Comparison of ENCODE assay signal across 1 cellular context in the genomic region with DNA sequence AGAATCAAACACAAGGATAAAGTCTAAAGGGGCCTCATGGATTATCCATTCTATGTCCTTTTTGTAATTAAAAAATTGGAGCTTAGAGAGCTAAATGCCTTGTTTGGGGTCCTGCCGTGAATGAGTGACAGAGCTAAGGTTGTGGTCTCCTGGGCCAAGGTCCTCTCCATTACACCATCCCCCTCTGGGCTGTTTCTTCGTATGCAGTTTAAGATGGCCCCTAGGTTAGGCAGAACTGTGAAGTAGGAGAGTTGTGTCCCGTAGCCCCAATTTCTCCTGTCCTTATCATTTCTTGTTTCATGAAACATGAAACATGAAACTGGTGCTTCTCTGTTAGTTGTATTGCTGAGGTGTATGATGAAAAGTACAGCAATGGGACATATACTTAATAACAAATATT.
TF ChIP-seq lines count a peak whose summit lies in the region.

No MANE protein-coding gene starts in this region.

TF ChIP-seq in WTC11, 78 proteins besides CTCF, POLR2A, EP300 and RAD21 (continued from another document):
- TF ChIP-seq, protein P1, sequence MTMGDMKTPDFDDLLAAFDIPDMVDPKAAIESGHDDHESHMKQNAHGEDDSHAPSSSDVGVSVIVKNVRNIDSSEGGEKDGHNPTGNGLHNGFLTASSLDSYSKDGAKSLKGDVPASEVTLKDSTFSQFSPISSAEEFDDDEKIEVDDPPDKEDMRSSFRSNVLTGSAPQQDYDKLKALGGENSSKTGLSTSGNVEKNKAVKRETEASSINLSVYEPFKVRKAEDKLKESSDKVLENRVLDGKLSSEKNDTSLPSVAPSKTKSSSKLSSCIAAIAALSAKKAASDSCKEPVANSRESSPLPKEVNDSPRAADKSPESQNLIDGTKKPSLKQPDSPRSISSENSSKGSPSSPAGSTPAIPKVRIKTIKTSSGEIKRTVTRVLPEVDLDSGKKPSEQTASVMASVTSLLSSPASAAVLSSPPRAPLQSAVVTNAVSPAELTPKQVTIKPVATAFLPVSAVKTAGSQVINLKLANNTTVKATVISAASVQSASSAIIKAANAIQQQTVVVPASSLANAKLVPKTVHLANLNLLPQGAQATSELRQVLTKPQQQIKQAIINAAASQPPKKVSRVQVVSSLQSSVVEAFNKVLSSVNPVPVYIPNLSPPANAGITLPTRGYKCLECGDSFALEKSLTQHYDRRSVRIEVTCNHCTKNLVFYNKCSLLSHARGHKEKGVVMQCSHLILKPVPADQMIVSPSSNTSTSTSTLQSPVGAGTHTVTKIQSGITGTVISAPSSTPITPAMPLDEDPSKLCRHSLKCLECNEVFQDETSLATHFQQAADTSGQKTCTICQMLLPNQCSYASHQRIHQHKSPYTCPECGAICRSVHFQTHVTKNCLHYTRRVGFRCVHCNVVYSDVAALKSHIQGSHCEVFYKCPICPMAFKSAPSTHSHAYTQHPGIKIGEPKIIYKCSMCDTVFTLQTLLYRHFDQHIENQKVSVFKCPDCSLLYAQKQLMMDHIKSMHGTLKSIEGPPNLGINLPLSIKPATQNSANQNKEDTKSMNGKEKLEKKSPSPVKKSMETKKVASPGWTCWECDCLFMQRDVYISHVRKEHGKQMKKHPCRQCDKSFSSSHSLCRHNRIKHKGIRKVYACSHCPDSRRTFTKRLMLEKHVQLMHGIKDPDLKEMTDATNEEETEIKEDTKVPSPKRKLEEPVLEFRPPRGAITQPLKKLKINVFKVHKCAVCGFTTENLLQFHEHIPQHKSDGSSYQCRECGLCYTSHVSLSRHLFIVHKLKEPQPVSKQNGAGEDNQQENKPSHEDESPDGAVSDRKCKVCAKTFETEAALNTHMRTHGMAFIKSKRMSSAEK (CRISPR knock-in tag; IDR thresholded peaks at IDR 0.05; ENCODE audit: borderline replicate concordance): no peak
- TF ChIP-seq, protein P2, sequence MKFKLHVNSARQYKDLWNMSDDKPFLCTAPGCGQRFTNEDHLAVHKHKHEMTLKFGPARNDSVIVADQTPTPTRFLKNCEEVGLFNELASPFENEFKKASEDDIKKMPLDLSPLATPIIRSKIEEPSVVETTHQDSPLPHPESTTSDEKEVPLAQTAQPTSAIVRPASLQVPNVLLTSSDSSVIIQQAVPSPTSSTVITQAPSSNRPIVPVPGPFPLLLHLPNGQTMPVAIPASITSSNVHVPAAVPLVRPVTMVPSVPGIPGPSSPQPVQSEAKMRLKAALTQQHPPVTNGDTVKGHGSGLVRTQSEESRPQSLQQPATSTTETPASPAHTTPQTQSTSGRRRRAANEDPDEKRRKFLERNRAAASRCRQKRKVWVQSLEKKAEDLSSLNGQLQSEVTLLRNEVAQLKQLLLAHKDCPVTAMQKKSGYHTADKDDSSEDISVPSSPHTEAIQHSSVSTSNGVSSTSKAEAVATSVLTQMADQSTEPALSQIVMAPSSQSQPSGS (CRISPR knock-in tag; IDR thresholded peaks at IDR 0.05; ENCODE audit: borderline replicate concordance, low read depth): no peak
- TF ChIP-seq, protein P3, sequence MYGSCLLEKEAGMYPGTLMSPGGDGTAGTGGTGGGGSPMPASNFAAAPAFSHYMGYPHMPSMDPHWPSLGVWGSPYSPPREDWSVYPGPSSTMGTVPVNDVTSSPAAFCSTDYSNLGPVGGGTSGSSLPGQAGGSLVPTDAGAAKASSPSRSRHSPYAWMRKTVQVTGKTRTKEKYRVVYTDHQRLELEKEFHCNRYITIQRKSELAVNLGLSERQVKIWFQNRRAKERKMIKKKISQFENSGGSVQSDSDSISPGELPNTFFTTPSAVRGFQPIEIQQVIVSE (CRISPR knock-in tag; IDR thresholded peaks at IDR 0.05; ENCODE audit: borderline replicate concordance): no peak
- no peak for TF ChIP-seq ZNF138 (CRISPR knock-in tag; conservative IDR thresholded peaks at IDR 0.05)
- no peak for TF ChIP-seq GTF2I (CRISPR knock-in tag; conservative IDR thresholded peaks at IDR 0.05)
- TF ChIP-seq SOX15 (CRISPR knock-in tag; IDR thresholded peaks at IDR 0.05): no peak
- TF ChIP-seq, protein P4, sequence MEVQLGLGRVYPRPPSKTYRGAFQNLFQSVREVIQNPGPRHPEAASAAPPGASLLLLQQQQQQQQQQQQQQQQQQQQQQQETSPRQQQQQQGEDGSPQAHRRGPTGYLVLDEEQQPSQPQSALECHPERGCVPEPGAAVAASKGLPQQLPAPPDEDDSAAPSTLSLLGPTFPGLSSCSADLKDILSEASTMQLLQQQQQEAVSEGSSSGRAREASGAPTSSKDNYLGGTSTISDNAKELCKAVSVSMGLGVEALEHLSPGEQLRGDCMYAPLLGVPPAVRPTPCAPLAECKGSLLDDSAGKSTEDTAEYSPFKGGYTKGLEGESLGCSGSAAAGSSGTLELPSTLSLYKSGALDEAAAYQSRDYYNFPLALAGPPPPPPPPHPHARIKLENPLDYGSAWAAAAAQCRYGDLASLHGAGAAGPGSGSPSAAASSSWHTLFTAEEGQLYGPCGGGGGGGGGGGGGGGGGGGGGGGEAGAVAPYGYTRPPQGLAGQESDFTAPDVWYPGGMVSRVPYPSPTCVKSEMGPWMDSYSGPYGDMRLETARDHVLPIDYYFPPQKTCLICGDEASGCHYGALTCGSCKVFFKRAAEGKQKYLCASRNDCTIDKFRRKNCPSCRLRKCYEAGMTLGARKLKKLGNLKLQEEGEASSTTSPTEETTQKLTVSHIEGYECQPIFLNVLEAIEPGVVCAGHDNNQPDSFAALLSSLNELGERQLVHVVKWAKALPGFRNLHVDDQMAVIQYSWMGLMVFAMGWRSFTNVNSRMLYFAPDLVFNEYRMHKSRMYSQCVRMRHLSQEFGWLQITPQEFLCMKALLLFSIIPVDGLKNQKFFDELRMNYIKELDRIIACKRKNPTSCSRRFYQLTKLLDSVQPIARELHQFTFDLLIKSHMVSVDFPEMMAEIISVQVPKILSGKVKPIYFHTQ (CRISPR knock-in tag; IDR thresholded peaks at IDR 0.05): no peak
- TF ChIP-seq, protein P5, sequence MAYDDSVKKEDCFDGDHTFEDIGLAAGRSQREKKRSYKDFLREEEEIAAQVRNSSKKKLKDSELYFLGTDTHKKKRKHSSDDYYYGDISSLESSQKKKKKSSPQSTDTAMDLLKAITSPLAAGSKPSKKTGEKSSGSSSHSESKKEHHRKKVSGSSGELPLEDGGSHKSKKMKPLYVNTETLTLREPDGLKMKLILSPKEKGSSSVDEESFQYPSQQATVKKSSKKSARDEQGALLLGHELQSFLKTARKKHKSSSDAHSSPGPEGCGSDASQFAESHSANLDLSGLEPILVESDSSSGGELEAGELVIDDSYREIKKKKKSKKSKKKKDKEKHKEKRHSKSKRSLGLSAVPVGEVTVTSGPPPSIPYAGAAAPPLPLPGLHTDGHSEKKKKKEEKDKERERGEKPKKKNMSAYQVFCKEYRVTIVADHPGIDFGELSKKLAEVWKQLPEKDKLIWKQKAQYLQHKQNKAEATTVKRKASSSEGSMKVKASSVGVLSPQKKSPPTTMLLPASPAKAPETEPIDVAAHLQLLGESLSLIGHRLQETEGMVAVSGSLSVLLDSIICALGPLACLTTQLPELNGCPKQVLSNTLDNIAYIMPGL (CRISPR knock-in tag; IDR thresholded peaks at IDR 0.05): no peak
